In genomic region chr1:152110365-152110859, GRCh38 we compare ENCODE assay signal across 1 cellular context.
TF ChIP-seq lines count a peak whose summit lies in the region.

No MANE protein-coding gene starts in this region.

TF ChIP-seq in WTC11, 78 proteins besides CTCF, POLR2A, EP300 and RAD21 (continued from another document):
- TF ChIP-seq ZNF138 (CRISPR knock-in tag; conservative IDR thresholded peaks at IDR 0.05), result no peak
